Comparison of ENCODE assay signal across 17 cellular contexts in genomic region chr4:158656439-158656838, GRCh38. TPM values are rescaled to one million over a fixed set of nuclear protein-coding genes. Genes with fewer than 3 reads are reported as not detected.
DNase-seq lines count a peak whose midpoint lies in the region; ATAC-seq and TF ChIP-seq lines count a peak whose summit lies in the region.
"Had no signal": no experiment of that assay in that cellular context is flagged by ENCODE, and none has a peak within 500 bp of the region (broad histone marks: within the 10 kb centered on the region; RNA-seq: fewer than 3 reads in every experiment).

No MANE protein-coding gene starts in this region.

- no peak overlapping the region for H3K18ac ChIP-seq in neuronal stem cell (ENCODE audit: low read length)

- WGBS in neuronal stem cell (ENCODE audit: extremely low coverage in 2 of 2, insufficient read length in 2 of 2, insufficient replicate concordance in 1 of 2), 2 donors = no CpG with 5 or more reads among the region's 1 CpG

- H3K36me3 ChIP-seq in H7 (replicated peaks; ENCODE audit: control insufficient read depth, insufficient read depth, low read length) = no peaks in the 10 kb centered on the region
- H3K36me3 ChIP-seq in neuronal stem cell (replicated peaks in 1 of 2; ENCODE audit: control insufficient read depth in 2 of 2, insufficient read depth in 2 of 2, low read length in 2 of 2) = no peaks in the 10 kb centered on the region
- H3K36me3 ChIP-seq: BLaER1 treated with 17β-estradiol and CSF1 and Interleukin-3, amounts not matched to agents 10 nM and 100 nM; HAP-1 had no signal

- peaks cover 6% of the 10 kb centered on the region for H3K27me3 Mint-ChIP-seq in mesothelial cell of epicardium (ENCODE audit: low read depth)

- no peak overlapping the region for H2AK5ac ChIP-seq in neuronal stem cell (ENCODE audit: low read depth, low read length)

- H2BK15ac ChIP-seq in neuronal stem cell (ENCODE audit: low read length) = no peak overlapping the region

- H4K8ac ChIP-seq in neuronal stem cell (ENCODE audit: low read depth, low read length) = no peak overlapping the region

- no peak overlapping the region for H3K27ac Mint-ChIP-seq in mesothelial cell of epicardium
- H3K27ac Mint-ChIP-seq: CD4-positive, CD25-positive, alpha-beta regulatory T cell; HFFc6 had no signal

- no peak overlapping the region for H3K4me2 ChIP-seq in neuronal stem cell (ENCODE audit: insufficient read depth, low read length, poor library complexity, severe bottlenecking)
- H3K4me2 ChIP-seq: BLaER1 treated with 17β-estradiol and CSF1 and Interleukin-3, amounts not matched to agents 10 nM and 100 nM had no signal

- H3K27me3 ChIP-seq in H7 (ENCODE audit: control insufficient read depth, insufficient read depth, low read length) = no peaks in the 10 kb centered on the region
- H3K27me3 ChIP-seq in neuronal stem cell (ENCODE audit: control insufficient read depth in 3 of 3, insufficient read depth in 3 of 3, low read depth in 1 of 3, low read length in 3 of 3) = no peaks in the 10 kb centered on the region
- H3K27me3 ChIP-seq: BLaER1 treated with 17β-estradiol and CSF1 and Interleukin-3, amounts not matched to agents 10 nM and 100 nM had no signal

- peaks cover 0 to 3% of the 10 kb centered on the region in 2 donors for H3K4me1 ChIP-seq in neuronal stem cell (ENCODE audit: control insufficient read depth in 2 of 2, insufficient read depth in 1 of 2, low read depth in 1 of 2, low read length in 2 of 2)
- H3K4me1 ChIP-seq: HAP-1 had no signal

- peak; percentile 44 for DNase-seq in H7
- DNase-seq in ecto neural progenitor cell (ENCODE audit: low spot score) = peak; percentile 54
- peak; percentile 48 for DNase-seq in iPS-NIHi7 (ENCODE audit: extremely low spot score)
- no peak for DNase-seq in neuronal stem cell (ENCODE audit: low spot score)
- DNase-seq in mesothelial cell of epicardium (ENCODE audit: low spot score in 2 of 2, unreplicated experiment in 2 of 2) = no peak
- DNase-seq in activated CD8-positive, alpha-beta memory T cell treated with anti-CD3 and anti-CD28 coated beads for 24 hours = no peak
- no peak for DNase-seq in COR-L47 (lab: John Stamatoyannopoulos, UW)
- DNase-seq: ACHN; Calu3; CD4-positive, CD25-positive, alpha-beta regulatory T cell; DMS 273 treated with DMSO at 0.1 percent for 48 hours; GOT3; HFFc6 had no signal

- no peaks in the 10 kb centered on the region for H3K36me3 Mint-ChIP-seq in mesothelial cell of epicardium
- H3K36me3 Mint-ChIP-seq: CD4-positive, CD25-positive, alpha-beta regulatory T cell had no signal

- TF ChIP-seq CTCF in mesothelial cell of epicardium (IDR thresholded peaks at IDR 0.05; ENCODE audit: unreplicated experiment) = no peak

- no peak overlapping the region for H2BK12ac ChIP-seq in neuronal stem cell (ENCODE audit: low read length)

- no peak overlapping the region for H2BK5ac ChIP-seq in neuronal stem cell (ENCODE audit: low read length)

- no peak overlapping the region for H2BK120ac ChIP-seq in neuronal stem cell (ENCODE audit: low read depth, low read length)

- H2AFZ ChIP-seq in neuronal stem cell (ENCODE audit: low read length) = peak overlapping the region; percentile 58

- no peak overlapping the region for H3K27ac ChIP-seq in neuronal stem cell (replicated peaks; ENCODE audit: low read length)
- H3K27ac ChIP-seq: BLaER1 treated with 17β-estradiol and CSF1 and Interleukin-3, amounts not matched to agents 10 nM and 100 nM had no signal

- H3K4me1 Mint-ChIP-seq in mesothelial cell of epicardium = no peaks in the 10 kb centered on the region

- no peaks in the 10 kb centered on the region for H3K9me3 ChIP-seq in neuronal stem cell (replicated peaks in 1 of 2; ENCODE audit: control insufficient read depth in 2 of 2, insufficient read depth in 1 of 2, low read depth in 1 of 2, low read length in 2 of 2)
- H3K9me3 ChIP-seq: HAP-1 had no signal

- no peaks in the 10 kb centered on the region for H3K79me1 ChIP-seq in neuronal stem cell (ENCODE audit: low read depth, low read length)

- no peak for ATAC-seq in GM21390 (IDR thresholded peaks at IDR 0.05; ENCODE audit: unreplicated experiment)
- ATAC-seq: GM12878 had no signal

- H3K4me3 ChIP-seq in H7 (ENCODE audit: insufficient read depth, low read depth, low read length) (no peak overlapping the region), neuronal stem cell (ENCODE audit: low read length in 2 of 2) (no peak overlapping the region)
- H3K4me3 ChIP-seq: BLaER1 treated with 17β-estradiol and CSF1 and Interleukin-3, amounts not matched to agents 10 nM and 100 nM; GM12878; HAP-1 had no signal

- H3K9me3 Mint-ChIP-seq in mesothelial cell of epicardium = no peaks in the 10 kb centered on the region
- H3K9me3 Mint-ChIP-seq: CD4-positive, CD25-positive, alpha-beta regulatory T cell; HFFc6 had no signal

- no peak overlapping the region for H3K9ac ChIP-seq in neuronal stem cell (ENCODE audit: low read depth, low read length, poor library complexity)
- H3K9ac ChIP-seq: BLaER1 treated with 17β-estradiol and CSF1 and Interleukin-3, amounts not matched to agents 10 nM and 100 nM had no signal

- H3K4me3 Mint-ChIP-seq in mesothelial cell of epicardium = no peak overlapping the region
- H3K4me3 Mint-ChIP-seq: CD4-positive, CD25-positive, alpha-beta regulatory T cell; HFFc6 had no signal

- H3K23ac ChIP-seq in neuronal stem cell (ENCODE audit: low read depth, low read length, poor library complexity) = no peak overlapping the region

- H4K91ac ChIP-seq in neuronal stem cell (ENCODE audit: low read depth, low read length, poor library complexity) = no peak overlapping the region

- no peak overlapping the region for H3K14ac ChIP-seq in neuronal stem cell (ENCODE audit: low read length)

- H3K4ac ChIP-seq in neuronal stem cell (ENCODE audit: low read length) = no peak overlapping the region

RNA-seq across cellular contexts. Expression of gene C4orf46, which starts 15.2 kb away (rescaled TPM):
- total RNA-seq in H7 (2014; rRNA removed; shearing (Covaris generic)) = 32.9 and 35.8 TPM in 2 replicates
- 32.6 TPM for polyA plus RNA-seq in neuronal stem cell (2013, experiment 1 of 2)
- 33.7 TPM for polyA plus RNA-seq in neuronal stem cell (2013, experiment 2 of 2)
- 16.2 to 17.4 TPM (median 17.4 TPM) in 3 replicates for total RNA-seq in mesothelial cell of epicardium

RNA-seq across cellular contexts. Expression of gene ETFDH, which starts 15.7 kb away (rescaled TPM):
- total RNA-seq in H7 (2014; rRNA removed; shearing (Covaris generic)) = 11.1 and 12.4 TPM in 2 replicates
- 11.8 TPM for polyA plus RNA-seq in neuronal stem cell (2013, experiment 1 of 2)
- 12.8 TPM for polyA plus RNA-seq in neuronal stem cell (2013, experiment 2 of 2)
- total RNA-seq in mesothelial cell of epicardium = 16.5 to 20.7 TPM (median 19.4 TPM) in 3 replicates

Comparison
In these comparisons a context has a peak if more than half of its experiments do, and no peak if none do; other contexts are left out.
1. DNase-seq: peak in H7 (single experiment), ecto neural progenitor cell (single experiment) and iPS-NIHi7 (single experiment); none in neuronal stem cell (single experiment), mesothelial cell of epicardium (0 of 2), activated CD8-positive, alpha-beta memory T cell treated with anti-CD3 and anti-CD28 coated beads for 24 hours (single experiment) and COR-L47 (single experiment).